1 cellular context compared by ENCODE assay signal in genomic region chr4:57426779-57427395, GRCh38.
TF ChIP-seq lines count a peak whose summit lies in the region.

No MANE protein-coding gene starts in this region.

TF ChIP-seq in K562, 482 proteins besides CTCF, POLR2A, EP300 and RAD21 (continued from another document):
- no peak for TF ChIP-seq ZNF431 (CRISPR knock-in tag; IDR thresholded peaks at IDR 0.05)
- TF ChIP-seq ZMIZ1 (IDR thresholded peaks at IDR 0.05; ENCODE audit: low read depth in 2 of 2, low read length in 2 of 2), result no peak
- no peak for TF ChIP-seq XRCC4 (IDR thresholded peaks at IDR 0.05; ENCODE audit: extremely low read depth, insufficient read depth, insufficient read length)
- no peak for TF ChIP-seq DIDO1 (tag; IDR thresholded peaks at IDR 0.05; ENCODE audit: low read depth)
- TF ChIP-seq NR2C2 (CRISPR knock-in tag; IDR thresholded peaks at IDR 0.05), result no peak
- TF ChIP-seq NR2C2 (tag; IDR thresholded peaks at IDR 0.05), result no peak
- TF ChIP-seq U2AF2 (optimal IDR thresholded peaks at IDR 0.05; ENCODE audit: low read depth, low read length), result no peak
- TF ChIP-seq, protein P1, sequence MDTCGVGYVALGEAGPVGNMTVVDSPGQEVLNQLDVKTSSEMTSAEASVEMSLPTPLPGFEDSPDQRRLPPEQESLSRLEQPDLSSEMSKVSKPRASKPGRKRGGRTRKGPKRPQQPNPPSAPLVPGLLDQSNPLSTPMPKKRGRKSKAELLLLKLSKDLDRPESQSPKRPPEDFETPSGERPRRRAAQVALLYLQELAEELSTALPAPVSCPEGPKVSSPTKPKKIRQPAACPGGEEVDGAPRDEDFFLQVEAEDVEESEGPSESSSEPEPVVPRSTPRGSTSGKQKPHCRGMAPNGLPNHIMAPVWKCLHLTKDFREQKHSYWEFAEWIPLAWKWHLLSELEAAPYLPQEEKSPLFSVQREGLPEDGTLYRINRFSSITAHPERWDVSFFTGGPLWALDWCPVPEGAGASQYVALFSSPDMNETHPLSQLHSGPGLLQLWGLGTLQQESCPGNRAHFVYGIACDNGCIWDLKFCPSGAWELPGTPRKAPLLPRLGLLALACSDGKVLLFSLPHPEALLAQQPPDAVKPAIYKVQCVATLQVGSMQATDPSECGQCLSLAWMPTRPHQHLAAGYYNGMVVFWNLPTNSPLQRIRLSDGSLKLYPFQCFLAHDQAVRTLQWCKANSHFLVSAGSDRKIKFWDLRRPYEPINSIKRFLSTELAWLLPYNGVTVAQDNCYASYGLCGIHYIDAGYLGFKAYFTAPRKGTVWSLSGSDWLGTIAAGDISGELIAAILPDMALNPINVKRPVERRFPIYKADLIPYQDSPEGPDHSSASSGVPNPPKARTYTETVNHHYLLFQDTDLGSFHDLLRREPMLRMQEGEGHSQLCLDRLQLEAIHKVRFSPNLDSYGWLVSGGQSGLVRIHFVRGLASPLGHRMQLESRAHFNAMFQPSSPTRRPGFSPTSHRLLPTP (IDR thresholded peaks at IDR 0.05; ENCODE audit: borderline replicate concordance, extremely low read depth, insufficient read length), result no peak
- TF ChIP-seq HNRNPK (IDR thresholded peaks at IDR 0.05; ENCODE audit: low read depth, low read length, poor library complexity, severe bottlenecking), result no peak
- no peak for TF ChIP-seq KLF6 (CRISPR knock-in tag; IDR thresholded peaks at IDR 0.05; ENCODE audit: borderline replicate concordance)
- TF ChIP-seq ZNF717 (CRISPR knock-in tag; IDR thresholded peaks at IDR 0.05), result no peak
- TF ChIP-seq, protein P2, sequence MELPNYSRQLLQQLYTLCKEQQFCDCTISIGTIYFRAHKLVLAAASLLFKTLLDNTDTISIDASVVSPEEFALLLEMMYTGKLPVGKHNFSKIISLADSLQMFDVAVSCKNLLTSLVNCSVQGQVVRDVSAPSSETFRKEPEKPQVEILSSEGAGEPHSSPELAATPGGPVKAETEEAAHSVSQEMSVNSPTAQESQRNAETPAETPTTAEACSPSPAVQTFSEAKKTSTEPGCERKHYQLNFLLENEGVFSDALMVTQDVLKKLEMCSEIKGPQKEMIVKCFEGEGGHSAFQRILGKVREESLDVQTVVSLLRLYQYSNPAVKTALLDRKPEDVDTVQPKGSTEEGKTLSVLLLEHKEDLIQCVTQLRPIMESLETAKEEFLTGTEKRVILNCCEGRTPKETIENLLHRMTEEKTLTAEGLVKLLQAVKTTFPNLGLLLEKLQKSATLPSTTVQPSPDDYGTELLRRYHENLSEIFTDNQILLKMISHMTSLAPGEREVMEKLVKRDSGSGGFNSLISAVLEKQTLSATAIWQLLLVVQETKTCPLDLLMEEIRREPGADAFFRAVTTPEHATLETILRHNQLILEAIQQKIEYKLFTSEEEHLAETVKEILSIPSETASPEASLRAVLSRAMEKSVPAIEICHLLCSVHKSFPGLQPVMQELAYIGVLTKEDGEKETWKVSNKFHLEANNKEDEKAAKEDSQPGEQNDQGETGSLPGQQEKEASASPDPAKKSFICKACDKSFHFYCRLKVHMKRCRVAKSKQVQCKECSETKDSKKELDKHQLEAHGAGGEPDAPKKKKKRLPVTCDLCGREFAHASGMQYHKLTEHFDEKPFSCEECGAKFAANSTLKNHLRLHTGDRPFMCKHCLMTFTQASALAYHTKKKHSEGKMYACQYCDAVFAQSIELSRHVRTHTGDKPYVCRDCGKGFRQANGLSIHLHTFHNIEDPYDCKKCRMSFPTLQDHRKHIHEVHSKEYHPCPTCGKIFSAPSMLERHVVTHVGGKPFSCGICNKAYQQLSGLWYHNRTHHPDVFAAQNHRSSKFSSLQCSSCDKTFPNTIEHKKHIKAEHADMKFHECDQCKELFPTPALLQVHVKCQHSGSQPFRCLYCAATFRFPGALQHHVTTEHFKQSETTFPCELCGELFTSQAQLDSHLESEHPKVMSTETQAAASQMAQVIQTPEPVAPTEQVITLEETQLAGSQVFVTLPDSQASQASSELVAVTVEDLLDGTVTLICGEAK (IDR thresholded peaks at IDR 0.05), result no peak
- TF ChIP-seq, protein P2 (CRISPR knock-in tag; IDR thresholded peaks at IDR 0.05), result no peak
- no peak for TF ChIP-seq AFF4 (CRISPR knock-in tag; IDR thresholded peaks at IDR 0.05)
- TF ChIP-seq SUPT5H (IDR thresholded peaks at IDR 0.05), result no peak
TF ChIP-seq in K562: peak in this region for 4.
